8 cellular contexts compared by ENCODE assay signal in genomic region chr11:65471410-65471762, GRCh38. TPM values are rescaled to one million over a fixed set of nuclear protein-coding genes. Genes with fewer than 3 reads are reported as not detected.
A peak's percentile ranks its signal among the peaks of the same experiment; 100 is the strongest.
DNase-seq lines count a peak whose midpoint lies in the region; ATAC-seq and TF ChIP-seq lines count a peak whose summit lies in the region.

No MANE protein-coding gene starts in this region.

- peaks cover 1% of the 10 kb centered on the region; the same call in 1 of the 2 replicates for H3K79me2 ChIP-seq in Karpas-422 (ENCODE audit: low read length)

- peak overlapping the region; percentile 91 for H3K27ac Mint-ChIP-seq in activated CD8-positive, alpha-beta memory T cell treated with anti-CD3 and anti-CD28 coated beads, Interleukin-2, amount 10 ng/mL, durations not matched to agents 7 days and 5 days

- H3K27me3 ChIP-seq in Karpas-422 (ENCODE audit: low read length) = no peaks in the 10 kb centered on the region

- H3K27me3 Mint-ChIP-seq in activated CD8-positive, alpha-beta memory T cell treated with anti-CD3 and anti-CD28 coated beads, Interleukin-2, amount 10 ng/mL, durations not matched to agents 7 days and 5 days = no peaks in the 10 kb centered on the region

- no peaks in the 10 kb centered on the region for H3K9me2 ChIP-seq in Karpas-422 (replicated peaks; ENCODE audit: insufficient read depth, low read length)

- H3K4me3 Mint-ChIP-seq in activated CD8-positive, alpha-beta memory T cell treated with anti-CD3 and anti-CD28 coated beads, Interleukin-2, amount 10 ng/mL, durations not matched to agents 7 days and 5 days = no peak overlapping the region

- H3K36me3 Mint-ChIP-seq in activated CD8-positive, alpha-beta memory T cell treated with anti-CD3 and anti-CD28 coated beads, Interleukin-2, amount 10 ng/mL, durations not matched to agents 7 days and 5 days = no peaks in the 10 kb centered on the region

- H3K9ac ChIP-seq in Karpas-422 (ENCODE audit: low read length) = no peak overlapping the region

- no peaks in the 10 kb centered on the region for H3K36me3 ChIP-seq in Karpas-422 (ENCODE audit: insufficient read depth, low read length)

- TF ChIP-seq CTCF in fibroblast of villous mesenchyme (IDR thresholded peaks at IDR 0.05; ENCODE audit: insufficient read depth, low read depth, low read length) = peak; percentile 75

- CTCF ChIA-PET in activated CD8-positive, alpha-beta memory T cell treated with anti-CD3 and anti-CD28 coated beads, Interleukin-2, amount 10 ng/mL, durations not matched to agents 7 days and 5 days (lab: Charles Lee) = interaction anchor here (0.7 to 5.8 kb wide), 23 partner anchors 8 to 142 kb away, joined by 3 to 80 read pairs (median 4); partner anchors contain the start of genes MALAT1, SCYL1 and SLC25A45

- no peaks in the 10 kb centered on the region for H3K9me3 Mint-ChIP-seq in activated CD8-positive, alpha-beta memory T cell treated with anti-CD3 and anti-CD28 coated beads, Interleukin-2, amount 10 ng/mL, durations not matched to agents 7 days and 5 days (ENCODE audit: low read depth)

- DNase-seq in NCI-H2227 (lab: John Stamatoyannopoulos, UW; ENCODE audit: unreplicated experiment) = peak; percentile 32
- DNase-seq in NCI-H2227 treated with DMSO at 0.1 percent for 48 hours (lab: John Stamatoyannopoulos, UW) = no peak
- peak; percentile 73 for DNase-seq in Karpas-422
- DNase-seq in activated CD8-positive, alpha-beta memory T cell treated with anti-CD3 and anti-CD28 coated beads, Interleukin-2, amount 10 ng/mL, durations not matched to agents 7 days and 5 days = no peak
- peak; percentile 89 for DNase-seq in fibroblast of villous mesenchyme (ENCODE audit: low read depth)
- DNase-seq in occipital lobe (lab: John Stamatoyannopoulos, UW) = peak; percentile 54
- DNase-seq in dedifferentiated amniotic fluid mesenchymal stem cell (ENCODE audit: extremely low spot score) = no peak

- peaks cover 31% of the 10 kb centered on the region for H3K4me1 Mint-ChIP-seq in activated CD8-positive, alpha-beta memory T cell treated with anti-CD3 and anti-CD28 coated beads, Interleukin-2, amount 10 ng/mL, durations not matched to agents 7 days and 5 days

- peak; percentile 2 for ATAC-seq in activated CD8-positive, alpha-beta memory T cell treated with anti-CD3 and anti-CD28 coated beads, Interleukin-2, amount 10 ng/mL, durations not matched to agents 7 days and 5 days
- ATAC-seq in GM21447 (IDR thresholded peaks at IDR 0.05; ENCODE audit: unreplicated experiment) = no peak

- H3K27ac ChIP-seq in Karpas-422 (ENCODE audit: low read length) = no peak overlapping the region

- no peak overlapping the region for H2AFZ ChIP-seq in Karpas-422 (ENCODE audit: low read length)

- no peaks in the 10 kb centered on the region for H4K20me1 ChIP-seq in Karpas-422 (ENCODE audit: insufficient read depth, low read depth, low read length)

- peaks cover 15% of the 10 kb centered on the region for H3K4me1 ChIP-seq in Karpas-422 (ENCODE audit: low read length)

- peak overlapping the region; percentile 59 for H3K4me2 ChIP-seq in Karpas-422 (ENCODE audit: low read depth, low read length, poor library complexity, severe bottlenecking)

- no peaks in the 10 kb centered on the region for H3K9me3 ChIP-seq in Karpas-422 (ENCODE audit: low read length)

- H3K4me3 ChIP-seq in Karpas-422 (ENCODE audit: low read length) = no peak overlapping the region
- peak overlapping the region; percentile 54 for H3K4me3 ChIP-seq in fibroblast of villous mesenchyme (ENCODE audit: low read depth, low read length)

RNA-seq across cellular contexts. Expression of gene MALAT1, which starts 27.5 kb away (rescaled TPM):
- total RNA-seq in Karpas-422 (2014; rRNA removed; shearing (Covaris generic); ENCODE audit: low replicate concordance) = 3,783 and 4,167 TPM in 2 replicates
- total RNA-seq in activated CD8-positive, alpha-beta memory T cell treated with anti-CD3 and anti-CD28 coated beads, Interleukin-2, amount 10 ng/mL, durations not matched to agents 7 days and 5 days = 1,000 to 10,000 TPM; 4,026 to 5,234 TPM
- total RNA-seq in fibroblast of villous mesenchyme (12,351 and 16,563 TPM in 2 replicates), occipital lobe (11,800 TPM)

RNA-seq across cellular contexts. Expression of gene NEAT1, which starts 48.8 kb away (rescaled TPM):
- 36.5 and 74.7 TPM in 2 replicates for total RNA-seq in Karpas-422 (2014; rRNA removed; shearing (Covaris generic); ENCODE audit: low replicate concordance)
- total RNA-seq in activated CD8-positive, alpha-beta memory T cell treated with anti-CD3 and anti-CD28 coated beads, Interleukin-2, amount 10 ng/mL, durations not matched to agents 7 days and 5 days = 100 to 1,000 TPM; 525 to 618 TPM
- 413 and 487 TPM in 2 replicates for total RNA-seq in fibroblast of villous mesenchyme
- total RNA-seq in occipital lobe = 3.6 TPM

RNA-seq across cellular contexts. Expression of gene SCYL1, which starts 53.5 kb away (rescaled TPM):
- total RNA-seq in Karpas-422 (2014; rRNA removed; shearing (Covaris generic); ENCODE audit: low replicate concordance) = 39.1 and 79.0 TPM in 2 replicates
- total RNA-seq in activated CD8-positive, alpha-beta memory T cell treated with anti-CD3 and anti-CD28 coated beads, Interleukin-2, amount 10 ng/mL, durations not matched to agents 7 days and 5 days = 10 to 100 TPM; 68.0 to 76.7 TPM
- total RNA-seq in fibroblast of villous mesenchyme (125 and 135 TPM in 2 replicates), occipital lobe (34.2 TPM)

Comparison
In these comparisons a context has a peak if more than half of its experiments do, and no peak if none do; other contexts are left out.
1. DNase-seq: peak in NCI-H2227 (single experiment), Karpas-422 (single experiment), fibroblast of villous mesenchyme (single experiment) and occipital lobe (single experiment); none in NCI-H2227 treated with DMSO at 0.1 percent for 48 hours (single experiment), activated CD8-positive, alpha-beta memory T cell treated with anti-CD3 and anti-CD28 coated beads, Interleukin-2, amount 10 ng/mL, durations not matched to agents 7 days and 5 days (single experiment) and dedifferentiated amniotic fluid mesenchymal stem cell (single experiment).